ENCODE assay signal across 23 cellular contexts in the genomic region with DNA sequence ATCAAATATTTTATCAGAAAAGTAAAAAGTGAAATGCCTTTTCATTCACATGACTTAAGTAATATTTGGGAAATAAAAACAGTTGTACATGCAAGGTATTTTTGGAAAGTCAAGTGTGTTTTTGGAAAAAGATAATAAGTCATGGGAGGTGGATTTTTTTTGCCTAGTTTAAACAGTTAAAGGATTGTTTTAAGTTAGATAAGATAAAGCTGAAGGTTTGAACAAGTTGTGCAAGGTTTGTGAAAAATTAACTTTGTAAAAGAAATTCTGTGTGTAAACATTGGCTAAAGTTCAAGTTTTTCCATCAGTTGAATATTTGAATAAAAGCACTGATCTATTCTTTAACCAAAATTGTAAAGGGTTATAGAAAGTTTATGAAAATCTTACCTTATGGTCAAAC.
"Had no signal": no experiment of that assay in that cellular context is flagged by ENCODE, and none has a peak within 500 bp of the region (broad histone marks: within the 10 kb centered on the region; RNA-seq: fewer than 3 reads in every experiment).

No MANE protein-coding gene starts in this region.

- H3K4me3 ChIP-seq: K562, SJCRH30 had no signal

- H3K36me3 ChIP-seq: SJCRH30 had no signal

- H3K4me3 Mint-ChIP-seq: IgD-negative memory B cell had no signal

- DNase-seq: Kasumi-1, MM.1S, NCI-H1092 treated with DMSO at 0.1 percent for 48 hours, NCI-H1436, NCI-H187, NCI-H2029, NCI-H2081 treated with DMSO at 0.1 percent for 48 hours, NCI-H2171, NCI-H226, NCI-H446, NCI-H510A, NCI-H524 treated with DMSO at 0.1 percent for 48 hours, NCI-H69, NCI-H774, PC-3, SHP77 treated with DMSO at 0.1 percent for 48 hours, SJCRH30 had no signal

- H3K4me2 ChIP-seq: KMS-11 had no signal

- ATAC-seq: K562, Panc1, PC-3, Right ventricle myocardium inferior, SK-N-SH treated with all-trans-retinoic acid at 6 μM for 48 hours had no signal

- H3K9ac ChIP-seq: KMS-11 had no signal

- H3K4me1 Mint-ChIP-seq: IgD-negative memory B cell had no signal

- H3K27me3 Mint-ChIP-seq: IgD-negative memory B cell had no signal

- H3K36me3 Mint-ChIP-seq: IgD-negative memory B cell had no signal

- H3K27me3 ChIP-seq: SJCRH30 had no signal

- FAIRE-seq: K562 had no signal

- H3K27ac ChIP-seq: KMS-11, SJCRH30 had no signal

- H3K27ac Mint-ChIP-seq: IgD-negative memory B cell had no signal
